In the genomic region with DNA sequence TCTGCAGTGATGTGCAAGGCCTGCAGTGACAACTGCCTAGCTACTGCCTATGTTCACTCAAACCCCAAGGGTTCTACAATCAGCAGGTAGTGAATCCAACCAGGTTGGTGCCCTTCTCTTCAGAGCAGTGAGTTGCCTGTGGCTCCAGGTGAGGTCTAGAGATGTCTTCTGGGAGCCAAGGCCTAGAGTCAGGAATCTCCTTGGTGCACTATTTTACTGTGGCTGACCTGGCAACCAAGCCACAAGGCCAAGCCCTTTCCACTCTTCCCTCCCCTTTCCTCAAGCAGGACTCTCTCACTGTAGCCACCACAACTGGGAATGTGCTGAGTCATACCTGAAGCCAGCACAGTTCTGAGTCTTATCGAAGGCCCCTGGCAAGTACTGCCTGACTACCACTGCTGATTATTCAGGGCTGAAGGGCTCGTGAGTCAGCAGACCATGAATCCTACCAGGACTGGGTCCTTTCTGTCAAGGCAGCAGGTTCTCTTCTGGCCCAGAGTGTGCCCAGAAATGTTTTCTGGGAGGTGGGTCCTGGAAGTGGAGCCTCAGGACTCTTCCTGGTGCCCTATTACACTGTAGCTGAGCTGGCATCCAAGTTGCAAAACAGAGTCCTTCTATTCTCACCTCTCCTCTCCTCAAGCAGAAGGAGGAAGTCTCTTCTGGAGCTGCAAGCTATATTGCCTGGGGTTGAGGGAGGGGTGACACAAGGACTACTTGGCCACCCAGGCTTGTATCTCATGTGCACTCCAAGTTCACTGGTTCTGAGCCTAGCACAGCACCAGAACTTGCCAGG, we compare ENCODE assay signal across 11 cellular contexts.
DNase-seq lines count a peak whose midpoint lies in the region; ATAC-seq, FAIRE-seq and TF ChIP-seq lines count a peak whose summit lies in the region.
"Had no signal": no experiment of that assay in that cellular context is flagged by ENCODE, and none has a peak within 500 bp of the region (broad histone marks: within the 10 kb centered on the region; RNA-seq: fewer than 3 reads in every experiment).

No MANE protein-coding gene starts in this region.

- no peak for TF ChIP-seq POLR2A in adrenal gland (IDR thresholded peaks at IDR 0.05)
- TF ChIP-seq POLR2A in GM12891 (IDR thresholded peaks at IDR 0.05; ENCODE audit: low read depth, low read length), result no peak

- POLR2A ChIA-PET in AG04449 (lab: Yijun Ruan, JAX), result no interaction called here

- H3K27me3 ChIP-seq in adrenal gland, result no peaks in the 10 kb centered on the region
- H3K27me3 ChIP-seq: spleen had no signal

- no peak for ATAC-seq in GM19328 (IDR thresholded peaks at IDR 0.05; ENCODE audit: unreplicated experiment)

- no peaks in the 10 kb centered on the region for H3K36me3 ChIP-seq in adrenal gland (replicated peaks in 1 of 2)
- H3K36me3 ChIP-seq: spleen had no signal

- no peaks in the 10 kb centered on the region for H3K4me1 ChIP-seq in adrenal gland (replicated peaks in 1 of 2)
- H3K4me1 ChIP-seq: spleen had no signal

- TF ChIP-seq CTCF in AG04449 (IDR thresholded peaks at IDR 0.05; ENCODE audit: insufficient read depth, low read length, missing control alignments) (no peak), adrenal gland (IDR thresholded peaks at IDR 0.05) (no peak)

- intact Hi-C loops in adrenal gland (cut with DNase I), result no loop called here

- H3K9me3 ChIP-seq in adrenal gland (replicated peaks in 1 of 3), result no peaks in the 10 kb centered on the region
- H3K9me3 ChIP-seq: spleen had no signal

- CTCF ChIA-PET in AG04449 (lab: Yijun Ruan, JAX), result interaction anchor here (1.9 to 20.7 kb wide), 3 partner anchors 11 to 363 kb away, joined by 9 to 404 read pairs (median 18); no protein-coding TSS in a partner anchor

- WGBS in adrenal gland, 4 donors, result 32 to 46% (median 40%) methylated on average over 2 of the region's 2 CpGs; no CpG with 5 or more reads in 1 of the 4 donors

- no peak for FAIRE-seq in GM12891 (lab: Jason Lieb, UNC)

- H3K4me3 ChIP-seq in AG04449 (ENCODE audit: low read depth, low read length), result no peak overlapping the region
- no peak overlapping the region for H3K4me3 ChIP-seq in adrenal gland
- H3K4me3 ChIP-seq: spleen had no signal

- no peak overlapping the region for H3K27ac ChIP-seq in adrenal gland
- H3K27ac ChIP-seq: spleen had no signal

- DNase-seq in AG04449 (ENCODE audit: low read depth, low spot score) (peak; percentile 72), HK-2 (ENCODE audit: unreplicated experiment) (peak; percentile 86), adrenal gland (peak; percentile 45 to 82 (median 74)), islet precursor cell (peak; percentile 97), GM12891 (ENCODE audit: insufficient read length, low spot score) (no peak), DMS153 treated with DMSO at 0.1 percent for 48 hours (lab: John Stamatoyannopoulos, UW; ENCODE audit: unreplicated experiment) (no peak), NCI-H748 treated with DMSO at 0.1 percent for 48 hours (lab: John Stamatoyannopoulos, UW) (no peak)
- DNase-seq: DMS 273 treated with DMSO at 0.1 percent for 48 hours, NCI-H1930, spleen had no signal

TF ChIP-seq in GM12891, 5 proteins besides CTCF, POLR2A, EP300 and RAD21:
- TF ChIP-seq POLR2AphosphoS5 (IDR thresholded peaks at IDR 0.05; ENCODE audit: low read depth, low read length) (no peak), POU2F2 (IDR thresholded peaks at IDR 0.05; ENCODE audit: low read depth, low read length) (no peak), SPI1 (IDR thresholded peaks at IDR 0.05; ENCODE audit: low read depth, low read length) (no peak), TAF1 (IDR thresholded peaks at IDR 0.05; ENCODE audit: low read depth, low read length) (no peak), PAX5 (IDR thresholded peaks at IDR 0.05; ENCODE audit: insufficient read depth, low read length, severe bottlenecking) (no peak)

Comparison
In these comparisons a context has a peak if more than half of its experiments do, and no peak if none do; other contexts are left out.
1. DNase-seq: peak in AG04449 (single experiment), HK-2 (single experiment), adrenal gland (7 of 7) and islet precursor cell (single experiment); none in GM12891 (single experiment), DMS153 treated with DMSO at 0.1 percent for 48 hours (single experiment) and NCI-H748 treated with DMSO at 0.1 percent for 48 hours (single experiment).